Comparison of ENCODE assay signal across 8 cellular contexts in the genomic region with DNA sequence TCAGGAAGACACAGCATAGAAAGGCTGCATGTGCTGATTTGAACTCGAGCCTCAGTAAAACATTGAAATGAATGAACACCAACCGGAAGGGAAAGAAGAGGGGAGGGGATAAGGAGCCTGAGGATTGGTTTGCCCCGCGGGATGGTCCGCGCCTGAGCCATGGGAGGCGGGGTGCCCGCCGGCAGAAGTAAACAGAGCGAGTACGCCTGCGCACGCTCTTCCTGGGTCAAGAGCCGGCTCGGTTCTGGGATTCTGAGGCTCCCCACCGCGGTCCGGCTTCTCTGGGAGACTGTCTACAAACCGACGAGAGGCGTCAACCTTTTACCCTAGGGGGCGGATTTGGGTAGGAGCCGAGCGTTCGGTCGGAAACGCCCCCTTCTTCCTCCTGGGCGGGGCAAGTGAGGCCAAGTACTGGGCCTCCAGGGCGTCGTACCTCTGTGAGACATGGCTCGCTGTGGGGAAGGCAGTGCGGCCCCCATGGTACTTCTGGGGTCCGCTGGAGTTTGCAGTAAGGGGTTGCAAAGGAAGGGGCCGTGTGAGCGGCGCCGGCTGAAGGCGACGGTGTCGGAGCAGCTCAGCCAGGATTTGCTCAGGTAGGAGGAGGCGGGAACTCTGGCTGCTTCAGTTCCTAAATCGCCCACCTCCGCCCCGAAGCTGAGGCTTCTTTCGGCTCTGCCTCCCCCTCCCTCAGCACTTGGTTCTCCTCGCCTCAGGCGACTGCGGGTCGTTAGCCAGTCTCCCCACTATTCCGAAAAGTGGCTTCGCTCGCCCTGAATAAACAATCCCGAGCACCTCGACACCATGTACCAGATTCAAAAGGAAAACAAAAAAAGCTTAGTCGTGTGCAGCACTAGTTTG. TPM values are rescaled to one million over a fixed set of nuclear protein-coding genes. Genes with fewer than 3 reads are reported as not detected.
DNase-seq lines count a peak whose midpoint lies in the region; ATAC-seq and TF ChIP-seq lines count a peak whose summit lies in the region.

Gene BTBD8 (plus strand): TSS at position 218 of the 858 bp plus-strand sequence. CDS start 227 bp downstream, at position 445.

- peak within 1 kb of the TSS; percentile 0 to 37 for H3K27ac ChIP-seq in liver (ENCODE audit: low read depth in 1 of 2, low read length in 2 of 2)

- H3K9ac ChIP-seq in liver (ENCODE audit: low read depth in 1 of 2, low read length in 2 of 2), result peak within 1 kb of the TSS; percentile 5 to 30

- WGBS in liver, result under 1% methylated on average over 55 of the region's 55 CpGs

- H3K4me3 ChIP-seq in BJ (ENCODE audit: low read depth, low read length) (peak within 1 kb of the TSS; percentile 90), liver (ENCODE audit: low read depth in 1 of 3, low read length in 3 of 3) (peak within 1 kb of the TSS; percentile 77 to 89 (median 82))

- H3K9me3 ChIP-seq in liver (ENCODE audit: control insufficient read depth in 4 of 4, low read length in 3 of 4), result no peaks in the 10 kb centered on the region

- POLR2A ChIA-PET in BJ (lab: Charles Lee), result no interaction called here

- ATAC-seq in GM19328 (IDR thresholded peaks at IDR 0.05; ENCODE audit: unreplicated experiment) (peak; percentile 93), HG03460 (IDR thresholded peaks at IDR 0.05; ENCODE audit: unreplicated experiment) (peak; percentile 95)

- CTCF ChIA-PET in BJ (lab: Yijun Ruan, JAX), result interaction anchor here (1.4 kb wide), 1 partner anchor 19 kb away, joined by 3 read pairs; no protein-coding TSS in a partner anchor

- H3K27me3 ChIP-seq in BJ (ENCODE audit: control insufficient read depth, insufficient read depth, low read length), result no peaks in the 10 kb centered on the region
- H3K27me3 ChIP-seq in liver (ENCODE audit: control insufficient read depth in 4 of 4, insufficient read depth in 4 of 4, low read length in 3 of 4), result no peaks in the 10 kb centered on the region

- peak in 1 of 2 donors; percentile 15 for TF ChIP-seq RAD21 in liver (IDR thresholded peaks at IDR 0.05)

- H3K36me3 ChIP-seq in BJ (ENCODE audit: control insufficient read depth, insufficient read depth, low read length) (no peaks in the 10 kb centered on the region), liver (ENCODE audit: control insufficient read depth in 4 of 4, insufficient read depth in 3 of 4, low read depth in 1 of 4, low read length in 3 of 4) (no peaks in the 10 kb centered on the region)

- peaks cover 0 to 6% (median 1%) of the 10 kb centered on the region in 4 donors for H3K4me1 ChIP-seq in liver (ENCODE audit: control insufficient read depth in 4 of 4, insufficient read depth in 4 of 4, low read length in 3 of 4)

- TF ChIP-seq CTCF in BJ (IDR thresholded peaks at IDR 0.05; ENCODE audit: insufficient read depth, low read depth, low read length) (no peak), liver (IDR thresholded peaks at IDR 0.05; ENCODE audit: low read depth, low read length, missing input control) (no peak)

- DNase-seq in BJ (ENCODE audit: low read depth) (peak; percentile 35), NCI-H526 treated with DMSO at 0.1 percent for 48 hours (lab: John Stamatoyannopoulos, UW) (peak; percentile 80), dermis blood vessel endothelial cell (peak; percentile 48)
- DNase-seq in activated CD4-positive, alpha-beta T cell treated with anti-CD3 and anti-CD28 coated beads, Interleukin-2, amount 50 U/mL, for 24 hours (ENCODE audit: low read depth in 1 of 2, low spot score in 1 of 2), result peak; percentile 63 to 76
- peak; percentile 69 to 78 for DNase-seq in stimulated activated CD4-positive, alpha-beta T cell treated with anti-CD3 and anti-CD28 coated beads, Interleukin-2, amount 100 ng/mL, for 48 hours

TF ChIP-seq in liver, 16 proteins besides CTCF, POLR2A, EP300 and RAD21:
- TF ChIP-seq FOXA2 (IDR thresholded peaks at IDR 0.05), result peak; percentile 40
- TF ChIP-seq ATF3 (IDR thresholded peaks at IDR 0.05), result no peak
- no peak for TF ChIP-seq TAF1 (conservative IDR thresholded peaks at IDR 0.05)
- TF ChIP-seq EGR1 (IDR thresholded peaks at IDR 0.05; ENCODE audit: low read depth in 2 of 2), result no peak
- TF ChIP-seq SP1 (IDR thresholded peaks at IDR 0.05), result peak; percentile 60
- TF ChIP-seq NR2F2 (IDR thresholded peaks at IDR 0.05), result peak; percentile 28
- no peak for TF ChIP-seq FOXA1 (IDR thresholded peaks at IDR 0.05)
- TF ChIP-seq YY1 (IDR thresholded peaks at IDR 0.05), result peak; percentile 34
- TF ChIP-seq GABPA (IDR thresholded peaks at IDR 0.05 in 1 of 2, conservative IDR thresholded peaks at IDR 0.05 in 1 of 2), result peak; percentile 33 to 58
- TF ChIP-seq HNF4G (IDR thresholded peaks at IDR 0.05), result no peak
- TF ChIP-seq, protein P1, sequence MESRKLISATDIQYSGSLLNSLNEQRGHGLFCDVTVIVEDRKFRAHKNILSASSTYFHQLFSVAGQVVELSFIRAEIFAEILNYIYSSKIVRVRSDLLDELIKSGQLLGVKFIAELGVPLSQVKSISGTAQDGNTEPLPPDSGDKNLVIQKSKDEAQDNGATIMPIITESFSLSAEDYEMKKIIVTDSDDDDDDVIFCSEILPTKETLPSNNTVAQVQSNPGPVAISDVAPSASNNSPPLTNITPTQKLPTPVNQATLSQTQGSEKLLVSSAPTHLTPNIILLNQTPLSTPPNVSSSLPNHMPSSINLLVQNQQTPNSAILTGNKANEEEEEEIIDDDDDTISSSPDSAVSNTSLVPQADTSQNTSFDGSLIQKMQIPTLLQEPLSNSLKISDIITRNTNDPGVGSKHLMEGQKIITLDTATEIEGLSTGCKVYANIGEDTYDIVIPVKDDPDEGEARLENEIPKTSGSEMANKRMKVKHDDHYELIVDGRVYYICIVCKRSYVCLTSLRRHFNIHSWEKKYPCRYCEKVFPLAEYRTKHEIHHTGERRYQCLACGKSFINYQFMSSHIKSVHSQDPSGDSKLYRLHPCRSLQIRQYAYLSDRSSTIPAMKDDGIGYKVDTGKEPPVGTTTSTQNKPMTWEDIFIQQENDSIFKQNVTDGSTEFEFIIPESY (IDR thresholded peaks at IDR 0.05), result no peak
- TF ChIP-seq HNF4A (conservative IDR thresholded peaks at IDR 0.05), result peak; percentile 19 to 40
- no peak for TF ChIP-seq REST (IDR thresholded peaks at IDR 0.05)
- TF ChIP-seq RXRA (IDR thresholded peaks at IDR 0.05), result peak; percentile 44 to 55
- TF ChIP-seq, protein P2, sequence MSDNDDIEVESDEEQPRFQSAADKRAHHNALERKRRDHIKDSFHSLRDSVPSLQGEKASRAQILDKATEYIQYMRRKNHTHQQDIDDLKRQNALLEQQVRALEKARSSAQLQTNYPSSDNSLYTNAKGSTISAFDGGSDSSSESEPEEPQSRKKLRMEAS (IDR thresholded peaks at IDR 0.05), result peak; percentile 57
- TF ChIP-seq JUND (IDR thresholded peaks at IDR 0.05), result peak in 1 of 2 donors; percentile 29

RNA-seq across cellular contexts. Expression of gene BTBD8, which starts in this region (rescaled TPM):
- polyA plus RNA-seq in BJ (2011; rRNA removed) (0.43 and 1.1 TPM in 2 replicates), liver (under 1 TPM; 0.47 to 0.53 TPM)
- polyA minus RNA-seq in BJ (2011; rRNA and poly(A)+ RNA removed), result 1.0 and 1.7 TPM in 2 replicates
- total RNA-seq in dermis blood vessel endothelial cell (2.7 and 6.1 TPM in 2 replicates), liver (1 to 10 TPM; 1.8 TPM)

Comparison
In these comparisons a context has a peak if more than half of its experiments do, and no peak if none do; other contexts are left out.
1. Peak in every context shown above with its lines: DNase-seq, ATAC-seq, H3K4me3 ChIP-seq and H3K27ac ChIP-seq.